21 cellular contexts compared by ENCODE assay signal in genomic region chr3:122310361-122310760, GRCh38. TPM values are rescaled to one million over a fixed set of nuclear protein-coding genes. Genes with fewer than 3 reads are reported as not detected.
DNase-seq lines count a peak whose midpoint lies in the region; ATAC-seq, FAIRE-seq and TF ChIP-seq lines count a peak whose summit lies in the region.
"Had no signal": no experiment of that assay in that cellular context is flagged by ENCODE, and none has a peak within 500 bp of the region (broad histone marks: within the 10 kb centered on the region; RNA-seq: fewer than 3 reads in every experiment).

No MANE protein-coding gene starts in this region.

- TF ChIP-seq CTCF in RWPE1 (conservative IDR thresholded peaks at IDR 0.05; ENCODE audit: low read depth) (no peak), foreskin keratinocyte (conservative IDR thresholded peaks at IDR 0.05) (no peak), suprapubic skin (IDR thresholded peaks at IDR 0.05) (no peak)

- H3K36me3 ChIP-seq in suprapubic skin = no peaks in the 10 kb centered on the region
- H3K36me3 ChIP-seq: ascending aorta, stomach had no signal

- no peak for TF ChIP-seq EP300 in suprapubic skin (IDR thresholded peaks at IDR 0.05)

- H3K27ac ChIP-seq in RWPE1 = no peak overlapping the region
- no peak overlapping the region for H3K27ac ChIP-seq in foreskin keratinocyte
- peak overlapping the region; percentile 70 for H3K27ac ChIP-seq in suprapubic skin
- H3K27ac ChIP-seq: ascending aorta, stomach had no signal

- no peak for TF ChIP-seq POLR2A in suprapubic skin (IDR thresholded peaks at IDR 0.05)
- TF ChIP-seq POLR2A in H54 (IDR thresholded peaks at IDR 0.05; ENCODE audit: low read depth, low read length) = no peak

- no peaks in the 10 kb centered on the region for H3K9me3 ChIP-seq in suprapubic skin
- H3K9me3 ChIP-seq: ascending aorta, stomach had no signal

- WGBS in suprapubic skin = 26% methylated on average over 1 of the region's 1 CpG

- DNase-seq in NCI-H1417 (lab: John Stamatoyannopoulos, UW) (peak in 2 of 3 experiments; percentile 5 to 32), NCI-H1417 treated with DMSO at 0.1 percent for 48 hours (lab: John Stamatoyannopoulos, UW) (no peak), RWPE1 (ENCODE audit: low spot score) (peak; percentile 43), foreskin keratinocyte (peak; percentile 50 to 70), suprapubic skin (ENCODE audit: low spot score in 2 of 2) (no peak), activated gamma-delta T cell treated with Interleukin-2 at 50 U/mL for 16 hours (no peak), H54 (ENCODE audit: insufficient read length, low spot score) (no peak)
- no peak for DNase-seq in effector CD8-positive, alpha-beta T cell (lab: John Stamatoyannopoulos, UW)
- DNase-seq: activated CD4-positive, CD25-positive, alpha-beta regulatory T cell treated with anti-CD3 and anti-CD28 coated beads, Interleukin-2, amount 50 U/mL, for 72 hours; activated CD8-positive, alpha-beta memory T cell treated with anti-CD3 and anti-CD28 coated beads for 24 hours; activated T-cell treated with anti-CD3 and anti-CD28 coated beads, Interleukin-2, amount 50 U/mL, for 4 hours; effector memory CD8-positive, alpha-beta T cell; NCI-H1436; nucleus accumbens; retina; RPMI8226; stomach had no signal

- H3K4me3 ChIP-seq in suprapubic skin = no peak overlapping the region
- H3K4me3 ChIP-seq: ascending aorta, lung, stomach had no signal

- POLR2A ChIA-PET in RWPE1 (lab: Yijun Ruan, JAX; ENCODE audit: low non-redundant PET) = no interaction called here

- peak; percentile 72 for ATAC-seq in foreskin keratinocyte
- ATAC-seq: activated T-cell treated with anti-CD3 and anti-CD28 coated beads, Interleukin-2, amount 50 U/mL, for 4 hours; effector memory CD8-positive, alpha-beta T cell had no signal

- H3K4me1 ChIP-seq in foreskin keratinocyte = peaks cover 16% of the 10 kb centered on the region
- peaks cover 45% of the 10 kb centered on the region for H3K4me1 ChIP-seq in suprapubic skin
- H3K4me1 ChIP-seq: ascending aorta had no signal

- no peak for FAIRE-seq in H54 (lab: Jason Lieb, UNC)

- CTCF ChIA-PET in RWPE1 (lab: Yijun Ruan, JAX) = interaction anchor here (0.8 kb wide), 1 partner anchor 83 kb away, joined by 3 read pairs; no protein-coding TSS in a partner anchor

- H3K27me3 ChIP-seq in foreskin keratinocyte (no peaks in the 10 kb centered on the region), suprapubic skin (no peaks in the 10 kb centered on the region)
- H3K27me3 ChIP-seq: ascending aorta, stomach had no signal

RNA-seq across cellular contexts. Expression of gene CSTA, which starts 14.7 kb away (rescaled TPM):
- 336 and 383 TPM in 2 replicates for total RNA-seq in foreskin keratinocyte
- polyA plus RNA-seq in foreskin keratinocyte = 474 and 545 TPM in 2 replicates
- total RNA-seq in suprapubic skin = 100 to 1,000 TPM in 3 of 4 donors, 10 to 100 TPM in 1; 22.4 to 253 (median 192) TPM
- total RNA-seq: A172; activated T-cell treated with anti-CD3 and anti-CD28 coated beads, Interleukin-2, amount 50 U/mL, for 4 hours; ascending aorta; cerebellum had no signal

Comparison
In these comparisons a context has a peak if more than half of its experiments do, and no peak if none do; other contexts are left out.
1. DNase-seq: peak in NCI-H1417 (2 of 3), RWPE1 (single experiment) and foreskin keratinocyte (2 of 2); none in NCI-H1417 treated with DMSO at 0.1 percent for 48 hours (single experiment), suprapubic skin (0 of 2), effector CD8-positive, alpha-beta T cell (single experiment), activated gamma-delta T cell treated with Interleukin-2 at 50 U/mL for 16 hours (single experiment) and H54 (single experiment).